In the genomic region with DNA sequence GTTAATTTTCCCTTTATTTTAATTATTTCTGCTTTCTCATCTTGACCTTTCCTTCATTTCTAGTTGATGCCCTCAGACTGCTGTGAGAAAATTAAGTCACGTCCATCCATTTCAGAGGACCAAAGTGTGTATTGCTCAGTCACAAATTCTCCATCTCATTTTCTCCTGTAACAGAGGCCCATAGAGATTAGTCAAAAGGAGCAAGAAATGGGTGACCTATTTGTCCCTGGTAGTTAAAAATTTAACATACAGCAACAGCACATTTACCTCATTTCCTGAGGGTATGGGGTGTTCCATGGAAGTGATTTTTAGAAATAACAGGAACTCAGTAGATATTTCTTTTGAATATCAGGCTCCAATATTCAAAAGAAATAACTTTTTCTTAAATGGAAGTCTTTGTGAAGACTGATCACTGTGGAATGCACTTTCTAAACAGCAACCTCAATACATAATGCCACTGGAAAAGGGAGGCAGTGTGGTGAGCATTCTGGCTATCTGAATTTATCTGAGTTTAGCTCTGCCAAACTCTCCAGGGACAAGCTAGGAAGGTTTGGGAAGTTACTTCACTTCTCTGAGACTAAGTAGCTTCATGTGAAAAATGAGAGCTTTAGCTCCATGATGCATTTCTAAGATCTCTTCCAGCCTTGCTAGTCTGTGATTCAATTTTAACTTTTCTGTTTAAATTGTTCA, we compare ENCODE assay signal across 26 cellular contexts.
DNase-seq lines count a peak whose midpoint lies in the region; ATAC-seq and TF ChIP-seq lines count a peak whose summit lies in the region.
"Had no signal": no experiment of that assay in that cellular context is flagged by ENCODE, and none has a peak within 500 bp of the region (broad histone marks: within the 10 kb centered on the region; RNA-seq: fewer than 3 reads in every experiment).

No MANE protein-coding gene starts in this region.

- ATAC-seq in thoracic aorta (ENCODE audit: insufficient number of reproducible peaks, low FRiP score, low read depth) (no peak), GM21367 (IDR thresholded peaks at IDR 0.05; ENCODE audit: unreplicated experiment) (no peak), HG03135 (IDR thresholded peaks at IDR 0.05; ENCODE audit: unreplicated experiment) (no peak)
- ATAC-seq: activated naive CD8-positive, alpha-beta T cell treated with anti-CD3 and anti-CD28 coated beads, Interleukin-2, amount 50 U/mL, for 24 hours; CD8-positive, alpha-beta T cell; effector memory CD8-positive, alpha-beta T cell; GM12878 had no signal

- no peaks in the 10 kb centered on the region for H3K36me3 ChIP-seq in SJSA1
- H3K36me3 ChIP-seq in thoracic aorta: no peaks in the 10 kb centered on the region
- H3K36me3 ChIP-seq in hepatocyte (replicated peaks; ENCODE audit: insufficient read depth, low read depth): no peaks in the 10 kb centered on the region
- H3K36me3 ChIP-seq: brain microvascular endothelial cell, uterus had no signal

- DNase-seq in GM04503 (ENCODE audit: low read depth): peak; percentile 71
- DNase-seq in SJSA1 (ENCODE audit: low read depth in 1 of 2, low spot score in 2 of 2): peak in 1 of 2 experiments; percentile 1
- DNase-seq in glomerular visceral epithelial cell (ENCODE audit: extremely low spot score): peak; percentile 8
- DNase-seq in thoracic aorta (ENCODE audit: low spot score): no peak
- no peak for DNase-seq in hepatocyte (ENCODE audit: low spot score)
- DNase-seq: activated CD4-positive, alpha-beta T cell treated with anti-CD3 and anti-CD28 coated beads for 48 hours; activated gamma-delta T cell treated with Interleukin-2 at 50 U/mL for 16 hours; activated naive CD8-positive, alpha-beta T cell treated with anti-CD3 and anti-CD28 coated beads, Interleukin-2, amount 50 U/mL, for 24 hours; activated T-cell treated with anti-CD3 and anti-CD28 coated beads, Interleukin-2, amount 50 U/mL, for 24 hours; brain microvascular endothelial cell; CD8-positive, alpha-beta T cell; effector memory CD8-positive, alpha-beta T cell; HCEC 1CT; IMR-90; mesendoderm; NCI-H1092 treated with DMSO at 0.1 percent for 48 hours; NCI-H2029; NCI-H2227 treated with DMSO at 0.1 percent for 48 hours; NCI-H82; nucleus accumbens; small intestine; uterus had no signal

- H3K9me3 ChIP-seq in SJSA1 (replicated peaks): no peaks in the 10 kb centered on the region; the same call in 1 of the 2 replicates
- no peaks in the 10 kb centered on the region for H3K9me3 ChIP-seq in thoracic aorta
- no peaks in the 10 kb centered on the region for H3K9me3 ChIP-seq in hepatocyte (ENCODE audit: low read depth)
- H3K9me3 ChIP-seq: uterus had no signal

- no peak for TF ChIP-seq CTCF in thoracic aorta (IDR thresholded peaks at IDR 0.05)
- no peak for TF ChIP-seq CTCF in hepatocyte (IDR thresholded peaks at IDR 0.05; ENCODE audit: poor library complexity)

- H3K4me1 ChIP-seq in SJSA1 (replicated peaks): peaks cover 8% of the 10 kb centered on the region; the same call in 1 of the 2 replicates
- peaks cover 7 to 9% of the 10 kb centered on the region in 2 donors for H3K4me1 ChIP-seq in thoracic aorta (ENCODE audit: control insufficient read depth in 1 of 2, low read depth in 2 of 2)
- H3K4me1 ChIP-seq in hepatocyte (ENCODE audit: insufficient read depth): peaks cover 3% of the 10 kb centered on the region
- H3K4me1 ChIP-seq: uterus had no signal

- H3K4me2 ChIP-seq in hepatocyte: no peak overlapping the region

- no peak overlapping the region for H2AFZ ChIP-seq in hepatocyte

- H3K27ac ChIP-seq in SJSA1 (peak overlapping the region; percentile 47), thoracic aorta (peak overlapping the region; percentile 9 to 28), hepatocyte (no peak overlapping the region)
- H3K27ac ChIP-seq: brain microvascular endothelial cell, uterus, VCaP had no signal

- H3K27me3 ChIP-seq in SJSA1 (replicated peaks) (no peaks in the 10 kb centered on the region; the same call in 1 of the 2 replicates), thoracic aorta (replicated peaks; ENCODE audit: insufficient read depth) (no peaks in the 10 kb centered on the region), hepatocyte (no peaks in the 10 kb centered on the region)
- H3K27me3 ChIP-seq: brain microvascular endothelial cell, uterus had no signal

- no peaks in the 10 kb centered on the region for H3K79me2 ChIP-seq in hepatocyte

- WGBS in hepatocyte (ENCODE audit: low lambda C conversion rate, missing lambda C conversion rate): 100% methylated on average over 1 of the region's 1 CpG

- H3K4me3 ChIP-seq in SJSA1 (no peak overlapping the region), thoracic aorta (no peak overlapping the region), hepatocyte (no peak overlapping the region)
- H3K4me3 ChIP-seq: GM12878, uterus had no signal

- H4K20me1 ChIP-seq in hepatocyte (ENCODE audit: insufficient read depth, poor library complexity, severe bottlenecking): no peaks in the 10 kb centered on the region

- no peaks in the 10 kb centered on the region for H3K9me2 ChIP-seq in hepatocyte (replicated peaks; ENCODE audit: insufficient read depth)

Comparison
In these comparisons a context has a peak if more than half of its experiments do, and no peak if none do; other contexts are left out.
1. DNase-seq: peak in GM04503 (single experiment) and glomerular visceral epithelial cell (single experiment); none in thoracic aorta (single experiment) and hepatocyte (single experiment).